Comparison of ENCODE assay signal across 1 cellular context in the genomic region with DNA sequence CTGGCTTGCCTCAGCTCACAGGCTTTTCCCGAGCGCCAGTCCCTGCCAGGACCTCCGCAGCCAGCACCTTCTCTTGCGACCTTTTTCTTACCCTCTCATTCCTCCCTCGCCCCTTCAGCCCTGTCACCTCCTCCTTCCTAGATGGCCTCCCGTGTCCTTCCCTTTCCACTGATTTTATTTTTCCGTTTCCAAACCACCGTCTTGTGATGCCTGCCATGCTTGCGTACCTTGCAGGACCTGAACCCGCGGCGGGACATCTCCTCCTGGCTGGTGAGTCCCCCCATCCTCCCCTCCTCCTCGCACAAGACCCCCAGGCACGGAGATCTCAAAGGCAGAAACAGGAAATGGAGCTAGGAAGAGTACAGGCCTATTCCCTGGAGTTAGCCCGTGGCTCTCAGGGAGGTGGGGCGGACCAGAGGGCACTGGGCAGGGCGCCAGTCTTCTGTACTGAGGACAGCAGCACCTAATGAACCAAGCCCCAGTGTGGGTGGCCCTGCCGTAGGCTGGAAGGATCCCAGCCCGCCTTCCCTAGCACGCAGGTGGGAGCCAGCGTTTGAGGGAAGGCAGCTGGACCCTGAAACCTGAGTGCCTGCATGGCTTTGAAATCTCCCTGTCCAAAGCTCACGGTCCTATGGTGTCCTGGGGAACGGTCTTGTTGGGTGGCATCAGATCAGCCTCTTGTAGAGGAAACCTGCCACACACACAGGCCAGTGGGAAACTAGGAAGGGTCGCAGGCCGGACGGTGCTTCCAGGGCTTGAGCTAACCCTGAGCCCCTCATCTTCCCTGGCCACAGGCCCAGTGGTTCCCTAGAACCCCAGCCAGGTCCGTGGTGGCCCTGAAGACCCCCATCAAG.
TF ChIP-seq lines count a peak whose summit lies in the region.

No MANE protein-coding gene starts in this region.

TF ChIP-seq in HepG2, 621 proteins besides CTCF, POLR2A, EP300 and RAD21 (continued from another document and continues in another):
- TF ChIP-seq ARID5B (CRISPR knock-in tag; IDR thresholded peaks at IDR 0.05) = peak; percentile 41
- TF ChIP-seq ZGPAT (CRISPR knock-in tag; IDR thresholded peaks at IDR 0.05) = peak; percentile 67; the same call in 1 of the 2 replicates
- no peak for TF ChIP-seq HNRNPK (IDR thresholded peaks at IDR 0.05; ENCODE audit: low read depth, low read length, poor library complexity, severe bottlenecking)
- TF ChIP-seq RFX5 (IDR thresholded peaks at IDR 0.05; ENCODE audit: low read depth, low read length) = no peak
- no peak for TF ChIP-seq MBD4 (IDR thresholded peaks at IDR 0.05; ENCODE audit: borderline replicate concordance, low read length)
- peak; percentile 92 for TF ChIP-seq HNRNPL (IDR thresholded peaks at IDR 0.05; ENCODE audit: low read depth, low read length)
- TF ChIP-seq ZNF256 (CRISPR knock-in tag; conservative IDR thresholded peaks at IDR 0.05) = peak; percentile 87
- TF ChIP-seq ARHGAP35 (CRISPR knock-in tag; IDR thresholded peaks at IDR 0.05; ENCODE audit: borderline replicate concordance) = 0 out of 2 replicates have a peak, but pooled peaks have one; percentile 70
- peak; percentile 87 for TF ChIP-seq DMAP1 (CRISPR knock-in tag; IDR thresholded peaks at IDR 0.05)
- TF ChIP-seq ZNF598 (CRISPR knock-in tag; IDR thresholded peaks at IDR 0.05; ENCODE audit: borderline replicate concordance) = peak; percentile 86
- TF ChIP-seq GTF3A (CRISPR knock-in tag; conservative IDR thresholded peaks at IDR 0.05) = peak; percentile 69; the same call in 1 of the 2 replicates
- TF ChIP-seq RORA (CRISPR knock-in tag; IDR thresholded peaks at IDR 0.05) = no peak
- no peak for TF ChIP-seq TEAD3 (CRISPR knock-in tag; optimal IDR thresholded peaks at IDR 0.05; ENCODE audit: borderline replicate concordance)
- TF ChIP-seq SALL1 (CRISPR knock-in tag; IDR thresholded peaks at IDR 0.05) = peak; percentile 63
- TF ChIP-seq ZNF382 (CRISPR knock-in tag; IDR thresholded peaks at IDR 0.05; ENCODE audit: borderline replicate concordance) = no peak
- TF ChIP-seq ZNF337 (CRISPR knock-in tag; IDR thresholded peaks at IDR 0.05; ENCODE audit: borderline replicate concordance, low read depth) = no peak
- TF ChIP-seq TRAFD1 (CRISPR knock-in tag; IDR thresholded peaks at IDR 0.05; ENCODE audit: borderline replicate concordance) = peak; percentile 78; the same call in 1 of the 2 replicates
- TF ChIP-seq ZSCAN9 (CRISPR knock-in tag; IDR thresholded peaks at IDR 0.05; ENCODE audit: borderline replicate concordance) = peak; percentile 93
- no peak for TF ChIP-seq ZNF260 (CRISPR knock-in tag; IDR thresholded peaks at IDR 0.05; ENCODE audit: borderline replicate concordance, low read depth)
- TF ChIP-seq ZNF674 (CRISPR knock-in tag; IDR thresholded peaks at IDR 0.05; ENCODE audit: low read depth) = no peak
- TF ChIP-seq ZNF446 (CRISPR knock-in tag; IDR thresholded peaks at IDR 0.05) = peak; percentile 75
- no peak for TF ChIP-seq ZNF10 (CRISPR knock-in tag; IDR thresholded peaks at IDR 0.05; ENCODE audit: borderline replicate concordance, low read depth)
- TF ChIP-seq, protein P1, sequence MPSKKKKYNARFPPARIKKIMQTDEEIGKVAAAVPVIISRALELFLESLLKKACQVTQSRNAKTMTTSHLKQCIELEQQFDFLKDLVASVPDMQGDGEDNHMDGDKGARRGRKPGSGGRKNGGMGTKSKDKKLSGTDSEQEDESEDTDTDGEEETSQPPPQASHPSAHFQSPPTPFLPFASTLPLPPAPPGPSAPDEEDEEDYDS (CRISPR knock-in tag; IDR thresholded peaks at IDR 0.05) = peak; percentile 73
- TF ChIP-seq CAMTA2 (CRISPR knock-in tag; IDR thresholded peaks at IDR 0.05; ENCODE audit: borderline replicate concordance) = peak; percentile 38; the same call in 1 of the 2 replicates
- TF ChIP-seq ZNF205 (CRISPR knock-in tag; IDR thresholded peaks at IDR 0.05) = peak; percentile 68; the same call in 1 of the 2 replicates
- TF ChIP-seq ZBTB49 (CRISPR knock-in tag; IDR thresholded peaks at IDR 0.05; ENCODE audit: borderline replicate concordance) = 0 out of 2 replicates have a peak, but pooled peaks have one; percentile 43
- 0 out of 2 replicates have a peak, but pooled peaks have one; percentile 37 for TF ChIP-seq ZNF318 (CRISPR knock-in tag; IDR thresholded peaks at IDR 0.05)
- no peak for TF ChIP-seq SRSF9 (IDR thresholded peaks at IDR 0.05; ENCODE audit: borderline replicate concordance, insufficient read depth, low read depth, low read length, poor library complexity, severe bottlenecking)
- peak; percentile 43; the same call in 1 of the 2 replicates for TF ChIP-seq EEA1 (CRISPR knock-in tag; IDR thresholded peaks at IDR 0.05; ENCODE audit: borderline replicate concordance)
- TF ChIP-seq SNAI1 (CRISPR knock-in tag; IDR thresholded peaks at IDR 0.05; ENCODE audit: borderline replicate concordance) = no peak
- peak; percentile 76 for TF ChIP-seq ZNF350 (CRISPR knock-in tag; IDR thresholded peaks at IDR 0.05; ENCODE audit: borderline replicate concordance, low read depth)
- TF ChIP-seq ZBTB1 (CRISPR knock-in tag; IDR thresholded peaks at IDR 0.05; ENCODE audit: borderline replicate concordance) = no peak
- TF ChIP-seq AGO1 (IDR thresholded peaks at IDR 0.05; ENCODE audit: low read depth, low read length, poor library complexity, severe bottlenecking) = no peak
- peak; percentile 88; the same call in 1 of the 2 replicates for TF ChIP-seq ARID2 (CRISPR knock-in tag; IDR thresholded peaks at IDR 0.05; ENCODE audit: borderline replicate concordance)
- TF ChIP-seq SMARCE1 (IDR thresholded peaks at IDR 0.05; ENCODE audit: borderline replicate concordance) = no peak
- TF ChIP-seq NFYC (CRISPR knock-in tag; IDR thresholded peaks at IDR 0.05) = peak; percentile 27; the same call in 1 of the 2 replicates
- TF ChIP-seq ZNF101 (CRISPR knock-in tag; IDR thresholded peaks at IDR 0.05; ENCODE audit: borderline replicate concordance, low read depth) = no peak
- TF ChIP-seq MTA1 (CRISPR knock-in tag; IDR thresholded peaks at IDR 0.05; ENCODE audit: borderline replicate concordance) = peak; percentile 95; the same call in 1 of the 2 replicates
- 0 out of 2 replicates have a peak, but pooled peaks have one; percentile 22 for TF ChIP-seq ZSCAN22 (CRISPR knock-in tag; IDR thresholded peaks at IDR 0.05)
